In genomic region chr7:148911626-148912025, GRCh38 we compare ENCODE assay signal across 20 cellular contexts. TPM values are rescaled to one million over a fixed set of nuclear protein-coding genes. Genes with fewer than 3 reads are reported as not detected.
DNase-seq lines count a peak whose midpoint lies in the region; ATAC-seq, FAIRE-seq and TF ChIP-seq lines count a peak whose summit lies in the region.
"Had no signal": no experiment of that assay in that cellular context is flagged by ENCODE, and none has a peak within 500 bp of the region (broad histone marks: within the 10 kb centered on the region; RNA-seq: fewer than 3 reads in every experiment).

No MANE protein-coding gene starts in this region.

- intact Hi-C loops in activated CD4-positive, alpha-beta memory T cell treated with anti-CD3 and anti-CD28 coated beads for 36 hours (cut with micrococcal nuclease), result no loop called here
- intact Hi-C loops in CD8-positive, alpha-beta T cell (cut with DNase I, micrococcal nuclease), result no loop called here
- intact Hi-C loops in kidney (cut with DNase I), result no loop called here

- FAIRE-seq in kidney (lab: Jason Lieb, UNC), result no peak
- FAIRE-seq: GM18507, islet of Langerhans, K562 had no signal

- peak; percentile 50 for DNase-seq in activated CD4-positive, alpha-beta memory T cell treated with anti-CD3 and anti-CD28 coated beads for 36 hours
- DNase-seq in activated CD4-positive, alpha-beta memory T cell treated with anti-CD3 and anti-CD28 coated beads, Interleukin-2, amount 10 ng/mL, durations not matched to agents 7 days and 5 days, result no peak
- no peak for DNase-seq in CD8-positive, alpha-beta T cell
- peak; percentile 53 for DNase-seq in activated T-cell treated with anti-CD3 and anti-CD28 coated beads, Interleukin-2, amount 50 U/mL, for 48 hours
- DNase-seq in memory B cell (ENCODE audit: low spot score in 2 of 2) (no peak), kidney (no peak), endodermal cell (no peak), NCI-H345 (lab: John Stamatoyannopoulos, UW) (no peak)
- DNase-seq: Caco-2, erythroblast, heart left ventricle, mesendoderm, NCI-H774, right cardiac atrium, upper lobe of right lung had no signal

- peak overlapping the region; percentile 93 for H3K27ac Mint-ChIP-seq in activated CD4-positive, alpha-beta memory T cell treated with anti-CD3 and anti-CD28 coated beads for 36 hours
- no peak overlapping the region for H3K27ac Mint-ChIP-seq in activated CD4-positive, alpha-beta memory T cell treated with anti-CD3 and anti-CD28 coated beads, Interleukin-2, amount 10 ng/mL, durations not matched to agents 7 days and 5 days
- peak overlapping the region; percentile 41 for H3K27ac Mint-ChIP-seq in CD8-positive, alpha-beta T cell
- H3K27ac Mint-ChIP-seq in memory B cell (no peak overlapping the region), endodermal cell (no peak overlapping the region)

- no peaks in the 10 kb centered on the region for H3K36me3 ChIP-seq in CD8-positive, alpha-beta T cell (ENCODE audit: insufficient read depth, low read length)
- no peaks in the 10 kb centered on the region for H3K36me3 ChIP-seq in kidney (ENCODE audit: control insufficient read depth in 1 of 2, insufficient read depth in 2 of 2, low read length in 2 of 2)
- H3K36me3 ChIP-seq in endodermal cell (ENCODE audit: control insufficient read depth, insufficient read depth, low read length), result no peaks in the 10 kb centered on the region
- H3K36me3 ChIP-seq: heart left ventricle, neutrophil, upper lobe of right lung had no signal

- 92 to 100% methylated on average over 1 of the region's 1 CpG for WGBS in endodermal cell (ENCODE audit: insufficient coverage in 1 of 2, insufficient read length in 1 of 2), 2 experiments

- no peaks in the 10 kb centered on the region for H3K9me3 Mint-ChIP-seq in activated CD4-positive, alpha-beta memory T cell treated with anti-CD3 and anti-CD28 coated beads for 36 hours
- H3K9me3 Mint-ChIP-seq in activated CD4-positive, alpha-beta memory T cell treated with anti-CD3 and anti-CD28 coated beads, Interleukin-2, amount 10 ng/mL, durations not matched to agents 7 days and 5 days, result no peaks in the 10 kb centered on the region
- no peaks in the 10 kb centered on the region for H3K9me3 Mint-ChIP-seq in CD8-positive, alpha-beta T cell
- H3K9me3 Mint-ChIP-seq in memory B cell (no peaks in the 10 kb centered on the region), endodermal cell (no peaks in the 10 kb centered on the region)

- H3K9ac ChIP-seq in kidney (ENCODE audit: low read length in 2 of 2) (no peak overlapping the region), endodermal cell (ENCODE audit: extremely low read depth, low read length, poor library complexity, severe bottlenecking) (no peak overlapping the region)

- peaks cover 40% of the 10 kb centered on the region for H3K4me1 ChIP-seq in CD8-positive, alpha-beta T cell (ENCODE audit: insufficient read depth, low read length)
- H3K4me1 ChIP-seq in kidney (ENCODE audit: control insufficient read depth in 1 of 2, insufficient read depth in 1 of 2, low read depth in 1 of 2, low read length in 2 of 2) (no peaks in the 10 kb centered on the region), endodermal cell (ENCODE audit: control insufficient read depth, insufficient read depth, low read length) (no peaks in the 10 kb centered on the region)

- H3K27me3 ChIP-seq in CD8-positive, alpha-beta T cell (ENCODE audit: insufficient read depth, low read length), result no peaks in the 10 kb centered on the region
- no peaks in the 10 kb centered on the region for H3K27me3 ChIP-seq in endodermal cell (ENCODE audit: control insufficient read depth, insufficient read depth, low read length, poor library complexity, severe bottlenecking)

- H3K4me1 Mint-ChIP-seq in activated CD4-positive, alpha-beta memory T cell treated with anti-CD3 and anti-CD28 coated beads for 36 hours (ENCODE audit: low read depth), result peaks cover 64% of the 10 kb centered on the region
- H3K4me1 Mint-ChIP-seq in activated CD4-positive, alpha-beta memory T cell treated with anti-CD3 and anti-CD28 coated beads, Interleukin-2, amount 10 ng/mL, durations not matched to agents 7 days and 5 days, result peaks cover 49% of the 10 kb centered on the region
- peaks cover 47% of the 10 kb centered on the region for H3K4me1 Mint-ChIP-seq in CD8-positive, alpha-beta T cell (ENCODE audit: low read depth)
- H3K4me1 Mint-ChIP-seq in memory B cell, result peaks cover 34% of the 10 kb centered on the region
- peaks cover 11% of the 10 kb centered on the region for H3K4me1 Mint-ChIP-seq in endodermal cell

- no peaks in the 10 kb centered on the region for H3K36me3 Mint-ChIP-seq in activated CD4-positive, alpha-beta memory T cell treated with anti-CD3 and anti-CD28 coated beads for 36 hours
- H3K36me3 Mint-ChIP-seq in activated CD4-positive, alpha-beta memory T cell treated with anti-CD3 and anti-CD28 coated beads, Interleukin-2, amount 10 ng/mL, durations not matched to agents 7 days and 5 days (ENCODE audit: low read depth), result no peaks in the 10 kb centered on the region
- H3K36me3 Mint-ChIP-seq in CD8-positive, alpha-beta T cell, result no peaks in the 10 kb centered on the region
- H3K36me3 Mint-ChIP-seq in memory B cell (no peaks in the 10 kb centered on the region), endodermal cell (ENCODE audit: low read depth) (no peaks in the 10 kb centered on the region)

- TF ChIP-seq CTCF in CD8-positive, alpha-beta T cell (IDR thresholded peaks at IDR 0.05), result no peak
- TF ChIP-seq CTCF in kidney (IDR thresholded peaks at IDR 0.05; ENCODE audit: borderline replicate concordance, extremely low read depth, insufficient read depth) (no peak), endodermal cell (conservative IDR thresholded peaks at IDR 0.05) (no peak)

- ATAC-seq in CD8-positive, alpha-beta T cell, result no peak
- peak; percentile 13 for ATAC-seq in memory B cell (ENCODE audit: low read depth)
- ATAC-seq: heart left ventricle, K562, right cardiac atrium, upper lobe of right lung had no signal

- no peaks in the 10 kb centered on the region for H3K9me3 ChIP-seq in CD8-positive, alpha-beta T cell (ENCODE audit: low read length)
- H3K9me3 ChIP-seq in kidney (ENCODE audit: control insufficient read depth in 1 of 2, low read length in 2 of 2) (no peaks in the 10 kb centered on the region), endodermal cell (ENCODE audit: control insufficient read depth, low read length) (no peaks in the 10 kb centered on the region)
- H3K9me3 ChIP-seq: Caco-2, heart left ventricle, neutrophil, upper lobe of right lung had no signal

- no peak overlapping the region for H3K4me3 ChIP-seq in CD8-positive, alpha-beta T cell (ENCODE audit: low read depth, low read length)
- H3K4me3 ChIP-seq in kidney (ENCODE audit: low read length in 2 of 2) (no peak overlapping the region), endodermal cell (ENCODE audit: low read length) (no peak overlapping the region)
- H3K4me3 ChIP-seq: heart left ventricle, K562, upper lobe of right lung had no signal

- no peak overlapping the region for H3K4me3 Mint-ChIP-seq in activated CD4-positive, alpha-beta memory T cell treated with anti-CD3 and anti-CD28 coated beads for 36 hours
- H3K4me3 Mint-ChIP-seq in activated CD4-positive, alpha-beta memory T cell treated with anti-CD3 and anti-CD28 coated beads, Interleukin-2, amount 10 ng/mL, durations not matched to agents 7 days and 5 days, result no peak overlapping the region
- no peak overlapping the region for H3K4me3 Mint-ChIP-seq in CD8-positive, alpha-beta T cell
- H3K4me3 Mint-ChIP-seq in memory B cell, result no peak overlapping the region
- no peak overlapping the region for H3K4me3 Mint-ChIP-seq in endodermal cell

- H3K27ac ChIP-seq in CD8-positive, alpha-beta T cell (ENCODE audit: low read depth, low read length), result no peak overlapping the region
- H3K27ac ChIP-seq in kidney (ENCODE audit: low read depth in 2 of 2, low read length in 2 of 2) (no peak overlapping the region), endodermal cell (ENCODE audit: low read depth, low read length) (no peak overlapping the region)
- H3K27ac ChIP-seq: heart left ventricle, HL-60, neutrophil, upper lobe of right lung had no signal

- no peaks in the 10 kb centered on the region for H3K27me3 Mint-ChIP-seq in activated CD4-positive, alpha-beta memory T cell treated with anti-CD3 and anti-CD28 coated beads for 36 hours
- peaks cover 10% of the 10 kb centered on the region for H3K27me3 Mint-ChIP-seq in activated CD4-positive, alpha-beta memory T cell treated with anti-CD3 and anti-CD28 coated beads, Interleukin-2, amount 10 ng/mL, durations not matched to agents 7 days and 5 days
- no peaks in the 10 kb centered on the region for H3K27me3 Mint-ChIP-seq in CD8-positive, alpha-beta T cell (ENCODE audit: low read depth)
- H3K27me3 Mint-ChIP-seq in memory B cell, result peaks cover 10% of the 10 kb centered on the region
- no peaks in the 10 kb centered on the region for H3K27me3 Mint-ChIP-seq in endodermal cell (ENCODE audit: insufficient read depth)

- POLR2A ChIA-PET in activated CD4-positive, alpha-beta memory T cell treated with anti-CD3 and anti-CD28 coated beads for 36 hours (lab: Charles Lee), result interaction anchor here (0.7 to 4.7 kb wide), 2 partner anchors 27 to 30 kb away, joined by 3 to 52 read pairs; partner anchors contain the start of gene EZH2
- POLR2A ChIA-PET in activated CD4-positive, alpha-beta memory T cell treated with anti-CD3 and anti-CD28 coated beads, Interleukin-2, amount 10 ng/mL, durations not matched to agents 7 days and 5 days (lab: Charles Lee), result interaction anchor here (0.9 to 2.0 kb wide), 3 partner anchors 22 to 27 kb away, joined by 3 to 6 read pairs (median 4); no protein-coding TSS in a partner anchor
- POLR2A ChIA-PET in CD8-positive, alpha-beta T cell (lab: Charles Lee), result interaction anchor here (1.0 kb wide), 1 partner anchor 29 kb away, joined by 4 read pairs; no protein-coding TSS in a partner anchor

- CTCF ChIA-PET in activated CD4-positive, alpha-beta memory T cell treated with anti-CD3 and anti-CD28 coated beads for 36 hours (lab: Charles Lee), result interaction anchor here (5.3 kb wide), 1 partner anchor 30 kb away, joined by 36 read pairs; no protein-coding TSS in a partner anchor
- CTCF ChIA-PET in activated CD4-positive, alpha-beta memory T cell treated with anti-CD3 and anti-CD28 coated beads, Interleukin-2, amount 10 ng/mL, durations not matched to agents 7 days and 5 days (lab: Charles Lee), result interaction anchor here (1.1 kb wide), 1 partner anchor 51 kb away, joined by 6 read pairs; no protein-coding TSS in a partner anchor
- CTCF ChIA-PET in CD8-positive, alpha-beta T cell (lab: Charles Lee), result interaction anchor here (1.6 kb wide), 1 partner anchor 56 kb away, joined by 4 read pairs; no protein-coding TSS in a partner anchor

RNA-seq across cellular contexts. Expression of gene EZH2, which starts 27.5 kb away (rescaled TPM):
- 100 to 1,000 TPM; 102 to 103 TPM for total RNA-seq in activated CD4-positive, alpha-beta memory T cell treated with anti-CD3 and anti-CD28 coated beads for 36 hours
- 10 to 100 TPM; 87.7 to 88.4 TPM for total RNA-seq in activated CD4-positive, alpha-beta memory T cell treated with anti-CD3 and anti-CD28 coated beads, Interleukin-2, amount 10 ng/mL, durations not matched to agents 7 days and 5 days
- total RNA-seq in CD8-positive, alpha-beta T cell, result 10 to 100 TPM; 25.4 to 32.7 TPM
- 4.7 TPM for total RNA-seq in kidney
- 1.6 TPM for polyA plus RNA-seq in kidney (ENCODE audit: insufficient read depth, low read depth, low replicate concordance)
- 10 to 100 TPM; 40.2 to 46.0 TPM for total RNA-seq in endodermal cell
- polyA plus RNA-seq in endodermal cell (2013, experiment 1 of 2), result 83.4 TPM
- 81.5 TPM for polyA plus RNA-seq in endodermal cell (2013, experiment 2 of 2)

Comparison
In these comparisons a context has a peak if more than half of its experiments do, and no peak if none do; other contexts are left out.
1. DNase-seq: peak in activated CD4-positive, alpha-beta memory T cell treated with anti-CD3 and anti-CD28 coated beads for 36 hours (single experiment) and activated T-cell treated with anti-CD3 and anti-CD28 coated beads, Interleukin-2, amount 50 U/mL, for 48 hours (2 of 2); none in activated CD4-positive, alpha-beta memory T cell treated with anti-CD3 and anti-CD28 coated beads, Interleukin-2, amount 10 ng/mL, durations not matched to agents 7 days and 5 days (single experiment), CD8-positive, alpha-beta T cell (0 of 7), memory B cell (0 of 2), kidney (single experiment), endodermal cell (single experiment) and NCI-H345 (single experiment).
2. H3K27ac Mint-ChIP-seq: peak in activated CD4-positive, alpha-beta memory T cell treated with anti-CD3 and anti-CD28 coated beads for 36 hours (single experiment) and CD8-positive, alpha-beta T cell (single experiment); none in activated CD4-positive, alpha-beta memory T cell treated with anti-CD3 and anti-CD28 coated beads, Interleukin-2, amount 10 ng/mL, durations not matched to agents 7 days and 5 days (single experiment), memory B cell (single experiment) and endodermal cell (single experiment).